In genomic region chr2:174015428-174015827, GRCh38 we compare ENCODE assay signal across 24 cellular contexts. TPM values are rescaled to one million over a fixed set of nuclear protein-coding genes. Genes with fewer than 3 reads are reported as not detected.
A peak's percentile ranks its signal among the peaks of the same experiment; 100 is the strongest.
DNase-seq lines count a peak whose midpoint lies in the region; ATAC-seq, FAIRE-seq and TF ChIP-seq lines count a peak whose summit lies in the region.
"Had no signal": no experiment of that assay in that cellular context is flagged by ENCODE, and none has a peak within 500 bp of the region (broad histone marks: within the 10 kb centered on the region; RNA-seq: fewer than 3 reads in every experiment).

No MANE protein-coding gene starts in this region.

- H4K20me1 ChIP-seq in HepG2 (ENCODE audit: insufficient read depth, low read length) (no peaks in the 10 kb centered on the region), K562 (replicated peaks; ENCODE audit: control insufficient read depth, insufficient read depth, low read length) (no peaks in the 10 kb centered on the region)
- H4K20me1 ChIP-seq: BLaER1 treated with 17β-estradiol and CSF1 and Interleukin-3, amounts not matched to agents 10 nM and 100 nM had no signal

- TF ChIP-seq POLR2A in HepG2 (IDR thresholded peaks at IDR 0.05; ENCODE audit: insufficient read depth in 1 of 2, low read depth in 2 of 2, low read length in 2 of 2) = no peak
- TF ChIP-seq POLR2A in right lobe of liver (IDR thresholded peaks at IDR 0.05) = no peak
- no peak for TF ChIP-seq POLR2A in K562 (conservative IDR thresholded peaks at IDR 0.05)

- FAIRE-seq in HepG2 (lab: Jason Lieb, UNC) (no peak), K562 (lab: Jason Lieb, UNC) (no peak)
- FAIRE-seq: D721Med, GM12891, GM18507, H54 had no signal

- H3K27me3 Mint-ChIP-seq in mesothelial cell of epicardium (ENCODE audit: low read depth) = no peaks in the 10 kb centered on the region
- H3K27me3 Mint-ChIP-seq: CD4-positive, alpha-beta T cell had no signal

- no peak overlapping the region for H3K4me3 Mint-ChIP-seq in mesothelial cell of epicardium
- H3K4me3 Mint-ChIP-seq: CD14-positive monocyte; CD4-positive, alpha-beta T cell; CD8-positive, alpha-beta memory T cell had no signal

- no peak overlapping the region for H3K4me2 ChIP-seq in HepG2 (ENCODE audit: low read depth, low read length)
- no peak overlapping the region for H3K4me2 ChIP-seq in K562 (ENCODE audit: insufficient read depth, low read length)

- no peak overlapping the region for H3K9ac ChIP-seq in HepG2 (ENCODE audit: insufficient read depth, low read depth, low read length)
- H3K9ac ChIP-seq in K562 (ENCODE audit: insufficient read depth in 1 of 2, low read depth in 2 of 2, low read length in 2 of 2) = no peak overlapping the region
- no peak overlapping the region for H3K9ac ChIP-seq in subcutaneous abdominal adipose tissue (ENCODE audit: low read length in 5 of 5)
- H3K9ac ChIP-seq: BLaER1 treated with 17β-estradiol and CSF1 and Interleukin-3, amounts not matched to agents 10 nM and 100 nM had no signal

- intact Hi-C loops in HepG2 (cut with micrococcal nuclease; ENCODE audit: unreplicated experiment) = no loop called here
- intact Hi-C loops in right lobe of liver (cut with DNase I) = no loop called here
- intact Hi-C loops in K562 (cut with micrococcal nuclease) = no loop called here

- 2% methylated on average over 2 of the region's 2 CpGs for WGBS in HepG2 (ENCODE audit: low lambda C conversion rate)
- 78% methylated on average over 2 of the region's 2 CpGs for WGBS in right lobe of liver (ENCODE audit: insufficient coverage, low coverage, low lambda C conversion rate, missing lambda C conversion rate)
- 3% methylated on average over 2 of the region's 2 CpGs for WGBS in K562 (ENCODE audit: insufficient coverage, low coverage, missing lambda C conversion rate)

- in situ Hi-C loops in HepG2 (cut with HindIII; ENCODE audit: extremely low pct_ligation_motif_present, low pct_unique_long_range_greater_than_20kb) = loop anchor here (25.0 kb wide), 1 partner anchor 603 kb away; no protein-coding TSS in a partner anchor
- in situ Hi-C loops in K562 (cut with MboI) = no loop called here

- BruUV-seq in HepG2 (replicated peaks; lab: Mats Ljungman, UMichigan) = no TSS peak
- no TSS peak for BruUV-seq in K562 (replicated peaks; lab: Mats Ljungman, UMichigan)

- H3K4me3 ChIP-seq in HepG2 (replicated peaks in 1 of 3; ENCODE audit: insufficient read depth in 1 of 3, low read depth in 2 of 3, low read length in 3 of 3) = no peak overlapping the region
- H3K4me3 ChIP-seq in right lobe of liver = no peak overlapping the region
- no peak overlapping the region for H3K4me3 ChIP-seq in K562
- H3K4me3 ChIP-seq in subcutaneous abdominal adipose tissue (ENCODE audit: low read depth in 1 of 5, low read length in 5 of 5) = no peak overlapping the region
- H3K4me3 ChIP-seq: BLaER1 treated with 17β-estradiol and CSF1 and Interleukin-3, amounts not matched to agents 10 nM and 100 nM; HAP-1 had no signal

- H3K4me1 ChIP-seq in HepG2 (ENCODE audit: insufficient read depth, low read length) = peaks cover 17% of the 10 kb centered on the region
- H3K4me1 ChIP-seq in right lobe of liver = peaks cover 0 to 3% (median 1%) of the 10 kb centered on the region in 4 donors
- H3K4me1 ChIP-seq in K562 (replicated peaks in 1 of 2; ENCODE audit: control insufficient read depth in 2 of 2, insufficient read depth in 2 of 2, low read length in 2 of 2) = peaks cover 0 to 10% of the 10 kb centered on the region in 2 experiments; a peak in 2 of 5 replicates
- peaks cover 8 to 46% (median 40%) of the 10 kb centered on the region in 5 donors for H3K4me1 ChIP-seq in subcutaneous abdominal adipose tissue (ENCODE audit: control insufficient read depth in 5 of 5, insufficient read depth in 5 of 5, low read length in 5 of 5)

- no peak for TF ChIP-seq EP300 in HepG2 (IDR thresholded peaks at IDR 0.05; ENCODE audit: low read depth in 2 of 2, low read length in 2 of 2)
- TF ChIP-seq EP300 in HepG2 (CRISPR knock-in tag; IDR thresholded peaks at IDR 0.05; ENCODE audit: borderline replicate concordance) = no peak
- TF ChIP-seq EP300 in K562 (IDR thresholded peaks at IDR 0.05; ENCODE audit: low read length) = no peak

- H3K79me2 ChIP-seq in HepG2 (ENCODE audit: insufficient read depth, low read length) (no peaks in the 10 kb centered on the region), K562 (ENCODE audit: control insufficient read depth, insufficient read depth, low read length) (no peaks in the 10 kb centered on the region)

- TF ChIP-seq RAD21 in HepG2 (CRISPR knock-in tag; IDR thresholded peaks at IDR 0.05) (no peak), K562 (CRISPR knock-in tag; conservative IDR thresholded peaks at IDR 0.05 in 1 of 2, IDR thresholded peaks at IDR 0.05 in 1 of 2) (no peak)

- no peak overlapping the region for H3K27ac ChIP-seq in HepG2 (ENCODE audit: extremely low read length, insufficient read depth, low read length)
- H3K27ac ChIP-seq in right lobe of liver = no peak overlapping the region
- no peak overlapping the region for H3K27ac ChIP-seq in K562 (ENCODE audit: extremely low read depth, low read depth, low read length)
- H3K27ac ChIP-seq in subcutaneous abdominal adipose tissue (ENCODE audit: low read depth, low read length) = peak overlapping the region; percentile 100
- H3K27ac ChIP-seq: BLaER1 treated with 17β-estradiol and CSF1 and Interleukin-3, amounts not matched to agents 10 nM and 100 nM had no signal

- no peak overlapping the region for H3K27ac Mint-ChIP-seq in mesothelial cell of epicardium
- H3K27ac Mint-ChIP-seq: CD4-positive, alpha-beta T cell had no signal

- H3K27me3 ChIP-seq in HepG2 (ENCODE audit: control insufficient read depth in 1 of 2, insufficient read depth in 2 of 2, low read length in 2 of 2) (peaks cover 0 to 5% of the 10 kb centered on the region in 2 experiments; a peak in 1 of 5 replicates), right lobe of liver (no peaks in the 10 kb centered on the region), K562 (ENCODE audit: control insufficient read depth in 2 of 2, insufficient read depth in 2 of 2, low read length in 2 of 2) (peaks cover 6 to 26% of the 10 kb centered on the region in 2 experiments; a peak in 4 of 5 replicates), subcutaneous abdominal adipose tissue (ENCODE audit: control insufficient read depth in 5 of 5, insufficient read depth in 4 of 5, low read length in 5 of 5) (no peaks in the 10 kb centered on the region)
- H3K27me3 ChIP-seq: BE2C had no signal

- no peak overlapping the region for H2AFZ ChIP-seq in HepG2 (ENCODE audit: low read length)
- no peak overlapping the region for H2AFZ ChIP-seq in K562 (ENCODE audit: low read depth, low read length)

- no peak for TF ChIP-seq CTCF in HepG2 (CRISPR knock-in tag; IDR thresholded peaks at IDR 0.05)
- TF ChIP-seq CTCF in right lobe of liver (IDR thresholded peaks at IDR 0.05) = no peak
- TF ChIP-seq CTCF in K562 (IDR thresholded peaks at IDR 0.05 in 2 of 3, conservative IDR thresholded peaks at IDR 0.05 in 1 of 3; ENCODE audit: insufficient read depth in 2 of 3, low read depth in 1 of 3, low read length in 3 of 3) = no peak
- TF ChIP-seq CTCF in mesothelial cell of epicardium (IDR thresholded peaks at IDR 0.05; ENCODE audit: unreplicated experiment) = no peak

- no peaks in the 10 kb centered on the region for H3K36me3 Mint-ChIP-seq in mesothelial cell of epicardium
- H3K36me3 Mint-ChIP-seq: CD8-positive, alpha-beta memory T cell had no signal

- CTCF ChIA-PET in HepG2 (lab: Yijun Ruan, JAX; ENCODE audit: low intra/inter-chr PET ratio, low total read pairs) (no interaction called here), HEK293T (lab: Yijun Ruan, JAX) (no interaction called here), K562 (lab: Yijun Ruan, JAX; ENCODE audit: low intra/inter-chr PET ratio) (no interaction called here)

- POLR2A ChIA-PET in HepG2 (lab: Yijun Ruan, JAX) (no interaction called here), HEK293T (lab: Yijun Ruan, JAX) (no interaction called here), K562 (lab: Yijun Ruan, JAX) (interaction anchor here (1.5 kb wide), 1 partner anchor 10 kb away, joined by 4 read pairs; no protein-coding TSS in a partner anchor)

- DNase-seq in HepG2 (ENCODE audit: low spot score) (no peak), right lobe of liver (no peak), HEK293T (ENCODE audit: extremely low spot score) (no peak), K562 (ENCODE audit: extremely low read depth in 1 of 4, low spot score in 3 of 4) (no peak), cerebellar cortex (ENCODE audit: low spot score) (no peak), mesothelial cell of epicardium (ENCODE audit: low spot score in 2 of 2, unreplicated experiment in 2 of 2) (no peak)
- DNase-seq: ACHN; AML-193; CD4-positive, alpha-beta T cell; CD8-positive, alpha-beta memory T cell; DMS53; DMS79 treated with DMSO at 0.1 percent for 48 hours; GF-D8; GOT3 had no signal

- no peaks in the 10 kb centered on the region for H3K9me1 ChIP-seq in K562 (ENCODE audit: control insufficient read depth, insufficient read depth, low read length)

- H3K4me1 Mint-ChIP-seq in mesothelial cell of epicardium = peaks cover 26% of the 10 kb centered on the region

- ATAC-seq in HepG2 (no peak), right lobe of liver (no peak), K562 (no peak), HG03025 (IDR thresholded peaks at IDR 0.05; ENCODE audit: low FRiP score, unreplicated experiment) (no peak)

- no peaks in the 10 kb centered on the region for H3K9me3 Mint-ChIP-seq in mesothelial cell of epicardium
- H3K9me3 Mint-ChIP-seq: CD14-positive monocyte; CD4-positive, alpha-beta T cell; CD8-positive, alpha-beta memory T cell had no signal

- no peaks in the 10 kb centered on the region for H3K9me3 ChIP-seq in HepG2 (ENCODE audit: low read length)
- no peaks in the 10 kb centered on the region for H3K9me3 ChIP-seq in right lobe of liver
- no peaks in the 10 kb centered on the region for H3K9me3 ChIP-seq in K562 (replicated peaks; ENCODE audit: control insufficient read depth, insufficient read depth, low read depth, low read length)
- H3K9me3 ChIP-seq in subcutaneous abdominal adipose tissue (ENCODE audit: control insufficient read depth in 5 of 5, low read length in 5 of 5) = no peaks in the 10 kb centered on the region
- H3K9me3 ChIP-seq: BE2C, HAP-1 had no signal

- H3K36me3 ChIP-seq in HepG2 (replicated peaks in 1 of 2; ENCODE audit: control insufficient read depth in 1 of 2, insufficient read depth in 2 of 2, low read length in 2 of 2) = no peaks in the 10 kb centered on the region
- H3K36me3 ChIP-seq in right lobe of liver = no peaks in the 10 kb centered on the region
- no peaks in the 10 kb centered on the region for H3K36me3 ChIP-seq in K562 (ENCODE audit: control insufficient read depth, insufficient read depth, low read length)
- H3K36me3 ChIP-seq in subcutaneous abdominal adipose tissue (ENCODE audit: control insufficient read depth in 5 of 5, insufficient read depth in 5 of 5, low read length in 5 of 5) = no peaks in the 10 kb centered on the region
- H3K36me3 ChIP-seq: BE2C; BLaER1 treated with 17β-estradiol and CSF1 and Interleukin-3, amounts not matched to agents 10 nM and 100 nM; HAP-1 had no signal

RNA-seq across cellular contexts. Expression of gene SP3, which starts 50.3 kb away (rescaled TPM):
- total RNA-seq in HepG2 (2016; rRNA removed; fragmentation: Illumina TruSeq; extraction: Trizol) (132 and 171 TPM in 2 replicates), right lobe of liver (10 to 100 TPM; 28.4 to 36.5 (median 32.4) TPM), K562 (2014; rRNA removed) (75.2 and 83.9 TPM in 2 replicates), K562 (2014; rRNA removed; fragmentation: Illumina TruSeq; extraction: Trizol) (86.6 and 101 TPM in 2 replicates), K562 (2015; rRNA removed; fragmentation: Illumina TruSeq; extraction: Trizol) (102 and 106 TPM in 2 replicates), K562 (2021) (73.5 and 74.9 TPM in 2 replicates), mesothelial cell of epicardium (106 to 113 TPM (median 110 TPM) in 3 replicates)
- total RNA-seq in HepG2 (2016; cell fraction: cytosol; rRNA removed; fragmentation: Illumina TruSeq; extraction: Trizol; ENCODE audit: low read depth) = 46.7 and 54.6 TPM in 2 replicates
- 129 and 171 TPM in 2 replicates for total RNA-seq in HepG2 (2016; cell fraction: insoluble cytoplasmic fraction; rRNA removed; fragmentation: Illumina TruSeq; extraction: Trizol)
- 117 and 137 TPM in 2 replicates for total RNA-seq in HepG2 (2016; cell fraction: membrane; rRNA removed; fragmentation: Illumina TruSeq; extraction: Trizol)
- 111 and 118 TPM in 2 replicates for total RNA-seq in HepG2 (2016; cell fraction: nucleus; rRNA removed; fragmentation: Illumina TruSeq; extraction: Trizol)
- polyA plus RNA-seq in HepG2 (2011; rRNA removed) (53.9 and 57.3 TPM in 2 replicates), K562 (2011; rRNA removed) (76.6 and 89.7 TPM in 2 replicates), K562 (2014; fragmentation: Illumina TruSeq; extraction: Trizol) (61.2 and 64.1 TPM in 2 replicates), K562 (2014; fragmentation: Nextera tagmentation; extraction: Ambion mirVana) (10 to 100 TPM; 12.0 to 13.1 TPM), K562 (2014; rRNA removed) (35.7 and 39.3 TPM in 2 replicates)
- 24.5 and 38.2 TPM in 2 replicates for polyA plus RNA-seq in HepG2 (2011; cell fraction: cytosol; rRNA removed)
- polyA plus RNA-seq in HepG2 (2011; cell fraction: nucleus; rRNA removed) = 29.7 TPM in 2 replicates
- 42.0 and 48.0 TPM in 2 replicates for polyA plus RNA-seq in HepG2 (2012)
- polyA plus RNA-seq in HepG2 (2016; cell fraction: cytosol; fragmentation: Illumina TruSeq; extraction: Trizol; ENCODE audit: low read depth) = 5.3 and 5.5 TPM in 2 replicates
- polyA plus RNA-seq in HepG2 (2016; cell fraction: insoluble cytoplasmic fraction; fragmentation: Illumina TruSeq; extraction: Trizol; ENCODE audit: low read depth) = 79.1 and 85.5 TPM in 2 replicates
- polyA plus RNA-seq in HepG2 (2016; cell fraction: membrane; fragmentation: Illumina TruSeq; extraction: Trizol; ENCODE audit: low read depth) = 24.8 and 28.9 TPM in 2 replicates
- polyA plus RNA-seq in HepG2 (2016; cell fraction: nucleus; fragmentation: Illumina TruSeq; extraction: Trizol; ENCODE audit: insufficient read depth, low read depth) = 51.2 and 54.9 TPM in 2 replicates
- 45.0 and 74.0 TPM in 2 replicates for polyA minus RNA-seq in HepG2 (2011; rRNA and poly(A)+ RNA removed; ENCODE audit: low replicate concordance)
- polyA minus RNA-seq in HepG2 (2011; cell fraction: cytosol; rRNA and poly(A)+ RNA removed) = 67.2 and 72.9 TPM in 2 replicates
- polyA minus RNA-seq in HepG2 (2011; cell fraction: nucleus; rRNA and poly(A)+ RNA removed) = 202 and 214 TPM in 2 replicates
- total RNA-seq in K562 (2011; cell fraction: chromatin; rRNA removed; ENCODE audit: low replicate concordance) = 73.5 and 177 TPM in 2 replicates
- 36.0 and 43.8 TPM in 2 replicates for total RNA-seq in K562 (2011; cell fraction: nucleolus; rRNA removed)
- total RNA-seq in K562 (2011; cell fraction: nucleoplasm; rRNA removed) = 64.0 and 89.2 TPM in 2 replicates
- polyA plus RNA-seq in K562 (2011; cell fraction: cytosol; rRNA removed) = 30.9 and 42.5 TPM in 2 replicates
- polyA plus RNA-seq in K562 (2011; cell fraction: nucleus; rRNA removed) = 55.4 and 76.5 TPM in 2 replicates
- polyA plus RNA-seq in K562 (2012) = 26.4 and 29.5 TPM in 2 replicates
- 171 and 198 TPM in 2 replicates for polyA minus RNA-seq in K562 (2011; rRNA and poly(A)+ RNA removed)
- 52.7 and 58.2 TPM in 2 replicates for polyA minus RNA-seq in K562 (2011; cell fraction: cytosol; rRNA and poly(A)+ RNA removed)
- 76.1 and 128 TPM in 2 replicates for polyA minus RNA-seq in K562 (2011; cell fraction: nucleus; rRNA and poly(A)+ RNA removed)

Comparison
In these comparisons a context has a peak if more than half of its experiments do, and no peak if none do; other contexts are left out.
1. Of the 241 proteins assayed by ChIP-seq in both HepG2 and K562: peak only in HepG2: MAFF and MAFK; only in K562: none; in both: none; in neither: 239.